In genomic region chr6:63799313-63799712, GRCh38 we compare ENCODE assay signal across 20 cellular contexts.
DNase-seq lines count a peak whose midpoint lies in the region; ATAC-seq and TF ChIP-seq lines count a peak whose summit lies in the region.
"Had no signal": no experiment of that assay in that cellular context is flagged by ENCODE, and none has a peak within 500 bp of the region (broad histone marks: within the 10 kb centered on the region; RNA-seq: fewer than 3 reads in every experiment).

No MANE protein-coding gene starts in this region.

- peak; percentile 51 for ATAC-seq in left lobe of liver

- H3K27me3 ChIP-seq in OCI-LY3 (ENCODE audit: low read depth, low read length) (peaks cover 20% of the 10 kb centered on the region), liver (ENCODE audit: control insufficient read depth in 4 of 4, insufficient read depth in 4 of 4, low read length in 3 of 4) (no peaks in the 10 kb centered on the region)
- H3K27me3 ChIP-seq: BE2C, BLaER1 had no signal

- H4K20me1 ChIP-seq in OCI-LY3 (ENCODE audit: insufficient read depth, low read length): no peaks in the 10 kb centered on the region
- H4K20me1 ChIP-seq: BLaER1 had no signal

- H3K36me3 ChIP-seq in OCI-LY3 (replicated peaks; ENCODE audit: low read depth, low read length): no peaks in the 10 kb centered on the region
- no peaks in the 10 kb centered on the region for H3K36me3 ChIP-seq in liver (ENCODE audit: control insufficient read depth in 4 of 4, insufficient read depth in 3 of 4, low read depth in 1 of 4, low read length in 3 of 4)
- H3K36me3 ChIP-seq: BE2C, BLaER1 had no signal

- H3K4me3 ChIP-seq in OCI-LY3 (ENCODE audit: low read length) (no peak overlapping the region), liver (ENCODE audit: low read depth in 1 of 3, low read length in 3 of 3) (no peak overlapping the region)
- H3K4me3 ChIP-seq: BLaER1 had no signal

- DNase-seq in left lobe of liver (ENCODE audit: low spot score) (no peak), NCI-H146 treated with DMSO at 0.1 percent for 48 hours (lab: John Stamatoyannopoulos, UW; ENCODE audit: unreplicated experiment) (no peak), NCI-H2107 treated with DMSO at 0.1 percent for 48 hours (lab: John Stamatoyannopoulos, UW; ENCODE audit: unreplicated experiment) (no peak), LoVo (ENCODE audit: low spot score) (no peak)
- DNase-seq in activated CD4-positive, alpha-beta T cell treated with anti-CD3 and anti-CD28 coated beads, Interleukin-2, amount 50 U/mL, for 48 hours: no peak
- DNase-seq: 8988T; ACHN; BE2C; C1 segment of cervical spinal cord; CD4-positive, alpha-beta memory T cell; CD4-positive, CD25-positive, alpha-beta regulatory T cell; CD8-positive, alpha-beta memory T cell; COR-L47; DMS153; DMS53; DMS79; GF-D8 had no signal

- 40% methylated on average over 1 of the region's 1 CpG for WGBS in liver

- peak overlapping the region; percentile 53; the same call in 1 of the 2 replicates for H3K4me2 ChIP-seq in OCI-LY3 (ENCODE audit: low read length)
- H3K4me2 ChIP-seq: BLaER1 had no signal

- H3K9ac ChIP-seq in OCI-LY3 (ENCODE audit: low read length) (no peak overlapping the region), liver (ENCODE audit: low read depth in 1 of 2, low read length in 2 of 2) (peak overlapping the region in 1 of 2 donors; percentile 50)
- H3K9ac ChIP-seq: BLaER1 had no signal

- no peak overlapping the region for H3K27ac ChIP-seq in OCI-LY3 (ENCODE audit: low read length)
- H3K27ac ChIP-seq in liver (ENCODE audit: low read depth in 1 of 2, low read length in 2 of 2): peak overlapping the region; percentile 74 to 76
- H3K27ac ChIP-seq: BLaER1 had no signal

- no peaks in the 10 kb centered on the region for H3K79me2 ChIP-seq in OCI-LY3 (ENCODE audit: low read length)

- no peak for TF ChIP-seq CTCF in OCI-LY3 (IDR thresholded peaks at IDR 0.05; ENCODE audit: low read depth, low read length)
- no peak for TF ChIP-seq CTCF in liver (IDR thresholded peaks at IDR 0.05; ENCODE audit: low read depth, low read length, missing input control)

- H3K4me1 ChIP-seq in OCI-LY3 (ENCODE audit: low read length): peaks cover 8% of the 10 kb centered on the region
- peaks cover 7 to 19% (median 14%) of the 10 kb centered on the region in 4 donors for H3K4me1 ChIP-seq in liver (ENCODE audit: control insufficient read depth in 4 of 4, insufficient read depth in 4 of 4, low read length in 3 of 4)

- H2AFZ ChIP-seq in OCI-LY3 (ENCODE audit: low read depth, low read length): 0 out of 2 replicates have a peak overlapping the region, but pooled peaks have one; percentile 37

- TF ChIP-seq RAD21 in liver (IDR thresholded peaks at IDR 0.05): no peak

- H3K9me3 ChIP-seq in OCI-LY3 (ENCODE audit: insufficient read depth, low read length): no peaks in the 10 kb centered on the region
- no peaks in the 10 kb centered on the region for H3K9me3 ChIP-seq in liver (ENCODE audit: control insufficient read depth in 4 of 4, low read length in 3 of 4)
- H3K9me3 ChIP-seq: BE2C, BLaER1 had no signal

TF ChIP-seq in liver, 16 proteins besides CTCF, POLR2A, EP300 and RAD21:
- peak; percentile 17 for TF ChIP-seq SP1 (IDR thresholded peaks at IDR 0.05)
- TF ChIP-seq HNF4A (conservative IDR thresholded peaks at IDR 0.05): peak in 1 of 2 donors; percentile 2
- no peak for TF ChIP-seq TAF1 (conservative IDR thresholded peaks at IDR 0.05)
- TF ChIP-seq GABPA (IDR thresholded peaks at IDR 0.05 in 1 of 2, conservative IDR thresholded peaks at IDR 0.05 in 1 of 2): peak in 1 of 2 donors; percentile 14
- peak; percentile 35 for TF ChIP-seq REST (IDR thresholded peaks at IDR 0.05)
- no peak for TF ChIP-seq ZBTB33 (IDR thresholded peaks at IDR 0.05)
- TF ChIP-seq EGR1 (IDR thresholded peaks at IDR 0.05; ENCODE audit: low read depth in 2 of 2): no peak
